10 cellular contexts compared by ENCODE assay signal in the genomic region with DNA sequence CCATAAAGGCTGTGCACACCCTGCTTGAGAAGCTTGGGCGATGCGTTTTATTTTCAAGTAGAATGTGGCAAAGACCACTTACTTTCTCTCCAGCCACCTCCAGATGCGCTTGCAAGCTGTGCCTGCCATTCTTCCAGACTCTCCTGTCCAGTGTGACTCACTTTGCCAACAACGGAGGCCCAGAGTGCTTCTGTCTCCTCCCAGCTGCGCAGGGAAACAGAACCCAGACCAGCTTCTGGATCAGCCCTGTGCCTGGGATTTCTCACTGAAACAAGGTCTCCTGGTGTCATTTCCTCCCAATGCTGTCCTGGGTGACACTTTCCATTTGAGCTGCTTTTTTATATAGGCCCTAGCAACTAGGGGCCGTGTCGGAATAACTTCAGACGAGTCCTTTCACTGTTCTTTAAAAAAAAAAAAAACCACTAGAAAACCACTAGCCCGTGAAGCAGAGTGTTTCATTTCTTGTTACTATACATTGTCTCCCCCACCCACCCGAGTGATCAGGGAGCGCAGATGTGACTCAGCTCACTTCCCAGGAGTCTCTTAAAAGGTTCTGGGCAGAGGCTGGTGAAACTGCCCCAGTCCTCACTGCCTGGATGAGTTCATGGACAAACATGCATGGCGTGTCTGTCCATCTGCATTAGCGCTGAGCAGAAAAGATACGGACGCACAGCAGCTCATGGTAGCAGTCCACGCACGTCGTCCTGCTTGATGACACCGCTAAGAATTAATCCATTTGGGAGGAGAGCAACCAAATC.
A peak's percentile ranks its signal among the peaks of the same experiment; 100 is the strongest.
DNase-seq lines count a peak whose midpoint lies in the region; ATAC-seq and TF ChIP-seq lines count a peak whose summit lies in the region.
"Had no signal": no experiment of that assay in that cellular context is flagged by ENCODE, and none has a peak within 500 bp of the region (broad histone marks: within the 10 kb centered on the region; RNA-seq: fewer than 3 reads in every experiment).

No MANE protein-coding gene starts in this region.

- 0 out of 2 replicates have a peak overlapping the region, but pooled peaks have one; percentile 6 for H3K9ac ChIP-seq in OCI-LY3 (ENCODE audit: low read length)
- H3K9ac ChIP-seq in rectal smooth muscle tissue (ENCODE audit: low read length), result no peak overlapping the region

- H3K4me1 ChIP-seq in OCI-LY3 (ENCODE audit: low read length) (peaks cover 12% of the 10 kb centered on the region), rectal smooth muscle tissue (ENCODE audit: control insufficient read depth, insufficient read depth, low read length) (peaks cover 24% of the 10 kb centered on the region)
- H3K4me1 ChIP-seq: left ventricle myocardium inferior had no signal

- no peaks in the 10 kb centered on the region for H3K79me2 ChIP-seq in OCI-LY3 (ENCODE audit: low read length)

- no peaks in the 10 kb centered on the region for H3K9me3 ChIP-seq in OCI-LY3 (ENCODE audit: insufficient read depth, low read length)
- H3K9me3 ChIP-seq: left ventricle myocardium inferior, SJSA1 had no signal

- H3K4me2 ChIP-seq in OCI-LY3 (ENCODE audit: low read length), result peak overlapping the region; percentile 92

- TF ChIP-seq CTCF in OCI-LY3 (IDR thresholded peaks at IDR 0.05; ENCODE audit: low read depth, low read length), result no peak

- peaks cover 47% of the 10 kb centered on the region for H3K27me3 ChIP-seq in OCI-LY3 (ENCODE audit: low read depth, low read length)
- H3K27me3 ChIP-seq in rectal smooth muscle tissue (ENCODE audit: control insufficient read depth, insufficient read depth, low read length), result no peaks in the 10 kb centered on the region
- H3K27me3 ChIP-seq: SJSA1 had no signal

- H3K36me3 ChIP-seq in OCI-LY3 (replicated peaks; ENCODE audit: low read depth, low read length) (no peaks in the 10 kb centered on the region), rectal smooth muscle tissue (ENCODE audit: control insufficient read depth, insufficient read depth, low read length) (peaks cover 3% of the 10 kb centered on the region)
- H3K36me3 ChIP-seq: SJSA1 had no signal

- peak; percentile 93 for ATAC-seq in GM18517 (IDR thresholded peaks at IDR 0.05; ENCODE audit: unreplicated experiment)
- peak; percentile 68 for ATAC-seq in HG02610 (IDR thresholded peaks at IDR 0.05; ENCODE audit: unreplicated experiment)
- no peak for ATAC-seq in GM18520 (IDR thresholded peaks at IDR 0.05; ENCODE audit: unreplicated experiment)

- H3K27ac ChIP-seq in OCI-LY3 (ENCODE audit: low read length), result no peak overlapping the region
- H3K27ac ChIP-seq in rectal smooth muscle tissue (ENCODE audit: low read depth, low read length), result peak overlapping the region; percentile 67
- H3K27ac ChIP-seq: left ventricle myocardium inferior, SJSA1 had no signal

- H3K4me3 ChIP-seq in OCI-LY3 (ENCODE audit: low read length) (peak overlapping the region; percentile 67), rectal smooth muscle tissue (ENCODE audit: low read length) (no peak overlapping the region)
- H3K4me3 ChIP-seq: left ventricle myocardium inferior, SJSA1 had no signal

- H4K20me1 ChIP-seq in OCI-LY3 (ENCODE audit: insufficient read depth, low read length), result no peaks in the 10 kb centered on the region

- DNase-seq in NCI-H526 treated with DMSO at 0.1 percent for 48 hours (lab: John Stamatoyannopoulos, UW), result no peak
- DNase-seq in medulla oblongata (ENCODE audit: extremely low spot score), result no peak
- DNase-seq in NCI-H774 (lab: John Stamatoyannopoulos, UW), result no peak
- DNase-seq: left ventricle myocardium inferior had no signal

- H2AFZ ChIP-seq in OCI-LY3 (ENCODE audit: low read depth, low read length), result no peak overlapping the region
